ENCODE assay signal across 14 cellular contexts in the genomic region with DNA sequence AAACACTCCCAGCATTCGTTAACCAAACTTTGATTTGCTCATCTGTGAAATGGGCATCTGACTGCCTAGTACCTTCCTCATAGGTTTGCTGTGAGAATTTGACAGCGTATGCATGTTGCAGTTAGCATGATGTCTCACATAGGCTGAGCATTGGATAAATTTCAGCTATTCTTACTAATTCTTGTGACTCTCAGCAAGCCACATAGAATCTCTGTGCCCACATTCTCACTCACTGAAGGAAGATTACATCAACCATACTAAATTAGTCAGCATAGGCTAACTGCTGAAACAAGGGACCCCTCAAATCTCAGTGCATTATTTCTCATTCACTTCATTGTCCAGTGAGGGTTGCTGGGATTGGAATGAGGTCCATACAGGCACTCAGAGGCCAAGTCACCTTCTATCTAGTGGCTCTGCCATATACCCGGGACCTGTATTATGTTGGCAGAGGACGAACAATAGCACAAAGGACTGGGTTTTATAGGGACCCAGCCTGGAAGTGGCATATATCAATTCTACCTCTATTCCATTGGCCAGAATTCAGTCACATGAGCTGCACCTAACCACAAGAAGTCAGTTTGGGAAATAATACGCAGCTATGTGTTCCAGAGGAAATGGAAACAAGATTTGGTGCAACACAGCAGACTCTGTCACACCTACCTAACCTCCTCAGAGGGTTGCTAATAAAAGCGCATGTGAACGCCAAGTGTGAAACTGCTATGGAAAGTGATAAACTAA. TPM values are rescaled to one million over a fixed set of nuclear protein-coding genes. Genes with fewer than 3 reads are reported as not detected.
DNase-seq lines count a peak whose midpoint lies in the region; ATAC-seq and TF ChIP-seq lines count a peak whose summit lies in the region.
"Had no signal": no experiment of that assay in that cellular context is flagged by ENCODE, and none has a peak within 500 bp of the region (broad histone marks: within the 10 kb centered on the region; RNA-seq: fewer than 3 reads in every experiment).

No MANE protein-coding gene starts in this region.

- peak overlapping the region; percentile 45 to 74 for H3K27ac Mint-ChIP-seq in natural killer cell

- DNase-seq in activated CD4-positive, alpha-beta T cell treated with anti-CD3 and anti-CD28 coated beads for 4 hours = peak; percentile 23 to 41
- no peak for DNase-seq in activated CD4-positive, alpha-beta T cell treated with anti-CD3 and anti-CD28 coated beads, Interleukin-2, amount 50 U/mL, for 48 hours
- DNase-seq in HL-60 (ENCODE audit: low read depth in 1 of 2, low spot score in 1 of 2) (peak in 1 of 2 experiments; percentile 42), natural killer cell (no peak), NCI-H1436 treated with DMSO at 0.1 percent for 48 hours (lab: John Stamatoyannopoulos, UW) (no peak), NCI-H146 treated with DMSO at 0.1 percent for 48 hours (lab: John Stamatoyannopoulos, UW; ENCODE audit: unreplicated experiment) (no peak), HK-2 (ENCODE audit: unreplicated experiment) (no peak)
- no peak for DNase-seq in activated T-cell treated with anti-CD3 and anti-CD28 coated beads, Interleukin-2, amount 50 U/mL, for 4 hours
- DNase-seq: heart right ventricle, left colon, NCI-H1694, SHP77 treated with DMSO at 0.1 percent for 48 hours, upper lobe of right lung had no signal

- intact Hi-C loops in natural killer cell (cut with micrococcal nuclease) = no loop called here

- H3K27me3 ChIP-seq in HL-60 (ENCODE audit: insufficient read depth, poor library complexity, severe bottlenecking) = no peaks in the 10 kb centered on the region

- peak; percentile 38 to 42 for ATAC-seq in activated T-cell treated with anti-CD3 and anti-CD28 coated beads, Interleukin-2, amount 50 U/mL, for 4 hours
- peak; percentile 15 to 38 (median 15) for ATAC-seq in natural killer cell
- ATAC-seq: heart right ventricle, left colon, upper lobe of right lung had no signal

- H3K36me3 Mint-ChIP-seq in activated T-cell treated with anti-CD3 and anti-CD28 coated beads, Interleukin-2, amount 50 U/mL, for 4 hours (ENCODE audit: insufficient read depth) = peaks cover 4% of the 10 kb centered on the region
- H3K36me3 Mint-ChIP-seq in natural killer cell = no peaks in the 10 kb centered on the region
- H3K36me3 Mint-ChIP-seq: IgD-negative memory B cell had no signal

- peak overlapping the region; percentile 37 for H3K4me3 Mint-ChIP-seq in activated T-cell treated with anti-CD3 and anti-CD28 coated beads, Interleukin-2, amount 50 U/mL, for 4 hours
- H3K4me3 Mint-ChIP-seq in natural killer cell = no peak overlapping the region

- no peaks in the 10 kb centered on the region for H3K27me3 Mint-ChIP-seq in activated T-cell treated with anti-CD3 and anti-CD28 coated beads, Interleukin-2, amount 50 U/mL, for 4 hours (ENCODE audit: low read depth)
- no peaks in the 10 kb centered on the region for H3K27me3 Mint-ChIP-seq in natural killer cell (ENCODE audit: low read depth in 2 of 2)
- H3K27me3 Mint-ChIP-seq: IgD-negative memory B cell had no signal

- H3K9me3 Mint-ChIP-seq in activated T-cell treated with anti-CD3 and anti-CD28 coated beads, Interleukin-2, amount 50 U/mL, for 4 hours = no peaks in the 10 kb centered on the region
- no peaks in the 10 kb centered on the region for H3K9me3 Mint-ChIP-seq in natural killer cell
- H3K9me3 Mint-ChIP-seq: IgD-negative memory B cell had no signal

- peaks cover 67% of the 10 kb centered on the region for H3K4me1 Mint-ChIP-seq in activated T-cell treated with anti-CD3 and anti-CD28 coated beads, Interleukin-2, amount 50 U/mL, for 4 hours (ENCODE audit: low read depth)
- peaks cover 57 to 58% of the 10 kb centered on the region in 2 donors for H3K4me1 Mint-ChIP-seq in natural killer cell

- TF ChIP-seq CTCF in HL-60 (IDR thresholded peaks at IDR 0.05; ENCODE audit: insufficient read depth, low read length) (no peak), natural killer cell (IDR thresholded peaks at IDR 0.05) (no peak)

- H3K4me3 ChIP-seq in HL-60 (replicated peaks; ENCODE audit: insufficient read depth, low read length) = no peak overlapping the region
- H3K4me3 ChIP-seq: heart right ventricle, upper lobe of right lung had no signal

- peak overlapping the region; percentile 22; the same call in 1 of the 2 replicates for H3K27ac ChIP-seq in HL-60 (replicated peaks)

RNA-seq across cellular contexts. Expression of a gene that starts 4.2 kb away (rescaled TPM):
- total RNA-seq in activated T-cell treated with anti-CD3 and anti-CD28 coated beads, Interleukin-2, amount 50 U/mL, for 4 hours = 100 to 1,000 TPM; 115 to 188 (median 173) TPM
- total RNA-seq in natural killer cell = 100 to 1,000 TPM; 112 to 126 (median 117) TPM

Comparison
In these comparisons a context has a peak if more than half of its experiments do, and no peak if none do; other contexts are left out.
1. DNase-seq: peak in activated CD4-positive, alpha-beta T cell treated with anti-CD3 and anti-CD28 coated beads for 4 hours (2 of 2); none in activated CD4-positive, alpha-beta T cell treated with anti-CD3 and anti-CD28 coated beads, Interleukin-2, amount 50 U/mL, for 48 hours (0 of 2), activated T-cell treated with anti-CD3 and anti-CD28 coated beads, Interleukin-2, amount 50 U/mL, for 4 hours (single experiment), natural killer cell (single experiment), NCI-H1436 treated with DMSO at 0.1 percent for 48 hours (single experiment), NCI-H146 treated with DMSO at 0.1 percent for 48 hours (single experiment) and HK-2 (single experiment).